ENCODE assay signal across 1 cellular context in genomic region chr17:80894439-80894721, GRCh38.
TF ChIP-seq lines count a peak whose summit lies in the region.

No MANE protein-coding gene starts in this region.

TF ChIP-seq in H1, 55 proteins besides CTCF, POLR2A, EP300 and RAD21 (continued from another document):
- no peak for TF ChIP-seq CHD7 (IDR thresholded peaks at IDR 0.05; ENCODE audit: insufficient replicate concordance, low read length)
- TF ChIP-seq MAFK (IDR thresholded peaks at IDR 0.05; ENCODE audit: low read depth, low read length), result no peak
- no peak for TF ChIP-seq GTF2F1 (IDR thresholded peaks at IDR 0.05; ENCODE audit: borderline replicate concordance, low read depth, low read length)
- no peak for TF ChIP-seq SUZ12 (IDR thresholded peaks at IDR 0.05; ENCODE audit: low read length)
- TF ChIP-seq YY1 (IDR thresholded peaks at IDR 0.05; ENCODE audit: low read depth, low read length), result no peak
- TF ChIP-seq KDM5A (IDR thresholded peaks at IDR 0.05; ENCODE audit: low read length), result no peak
- TF ChIP-seq TAF1 (IDR thresholded peaks at IDR 0.05; ENCODE audit: low read depth, low read length), result no peak
